Comparison of ENCODE assay signal across 20 cellular contexts in genomic region chr20:48194026-48194425, GRCh38.
"Had no signal": no experiment of that assay in that cellular context is flagged by ENCODE, and none has a peak within 500 bp of the region (broad histone marks: within the 10 kb centered on the region; RNA-seq: fewer than 3 reads in every experiment).

No MANE protein-coding gene starts in this region.

- DNase-seq: effector CD8-positive, alpha-beta T cell; endodermal cell; naive B cell; psoas muscle; right cardiac atrium; sigmoid colon; stimulated activated CD4-positive, alpha-beta T cell treated with anti-CD3 and anti-CD28 coated beads, Interleukin-4, amount 100 ng/mL, for 4 hours; stimulated activated naive CD8-positive, alpha-beta T cell treated with anti-CD3 and anti-CD28 coated beads, Interleukin-15, Interleukin-2, amounts not matched to agents 100 U/mL and 50 U/mL, for 24 hours; substantia nigra; testis; tibial artery had no signal

- H3K36me3 ChIP-seq: neural progenitor cell, sigmoid colon, tibial artery, upper lobe of left lung had no signal

- H3K27ac ChIP-seq: epithelial cell of prostate, neural progenitor cell, psoas muscle, sigmoid colon, testis, tibial artery, upper lobe of left lung had no signal

- H3K27me3 ChIP-seq: neural progenitor cell, sigmoid colon, testis, upper lobe of left lung had no signal

- H3K4me1 ChIP-seq: psoas muscle, tibial artery, upper lobe of left lung had no signal

- H3K27ac Mint-ChIP-seq: dendritic cell treated with granulocyte-macrophage colony-stimulating factor and Interleukin-4, amounts not matched to agents 40 ng/mL and 50 ng/mL, for 4 days; endodermal cell; memory B cell; natural killer cell treated with Interleukin-12 subunit alpha and Interleukin-12 subunit beta and Interleukin-15 and Interleukin-18, amount 100 ng/mL, for 72 hours; stimulated activated memory B cell treated with anti-CD40 and anti-IgM and Interleukin-4, amounts not matched to agents 10 μg/mL and 1 μg/mL and 100 μg/mL, for 72 hours had no signal

- H3K4me2 ChIP-seq: neural progenitor cell had no signal

- ATAC-seq: left lobe of liver; psoas muscle; stimulated activated memory B cell treated with anti-CD40 and anti-IgM and Interleukin-4, amounts not matched to agents 10 μg/mL and 1 μg/mL and 100 μg/mL, for 72 hours; stimulated activated naive CD8-positive, alpha-beta T cell treated with anti-CD3 and anti-CD28 coated beads, Interleukin-15, Interleukin-2, amounts not matched to agents 100 U/mL and 50 U/mL, for 24 hours had no signal

- H3K9me3 Mint-ChIP-seq: dendritic cell treated with granulocyte-macrophage colony-stimulating factor and Interleukin-4, amounts not matched to agents 40 ng/mL and 50 ng/mL, for 4 days; memory B cell; naive B cell; natural killer cell treated with Interleukin-12 subunit alpha and Interleukin-12 subunit beta and Interleukin-15 and Interleukin-18, amount 100 ng/mL, for 72 hours; stimulated activated memory B cell treated with anti-CD40 and anti-IgM and Interleukin-4, amounts not matched to agents 10 μg/mL and 1 μg/mL and 100 μg/mL, for 72 hours had no signal

- H3K36me3 Mint-ChIP-seq: memory B cell; naive B cell; natural killer cell treated with Interleukin-12 subunit alpha and Interleukin-12 subunit beta and Interleukin-15 and Interleukin-18, amount 100 ng/mL, for 72 hours; neural progenitor cell; stimulated activated memory B cell treated with anti-CD40 and anti-IgM and Interleukin-4, amounts not matched to agents 10 μg/mL and 1 μg/mL and 100 μg/mL, for 72 hours had no signal

- H3K9ac ChIP-seq: neural progenitor cell had no signal

- H3K4me3 ChIP-seq: lung, neural progenitor cell, psoas muscle, sigmoid colon, testis, tibial artery, upper lobe of left lung had no signal

- H3K9me3 ChIP-seq: psoas muscle, sigmoid colon, testis, tibial artery, upper lobe of left lung had no signal

- H3K27me3 Mint-ChIP-seq: dendritic cell treated with granulocyte-macrophage colony-stimulating factor and Interleukin-4, amounts not matched to agents 40 ng/mL and 50 ng/mL, for 4 days had no signal

- H3K4me1 Mint-ChIP-seq: memory B cell; naive B cell; stimulated activated memory B cell treated with anti-CD40 and anti-IgM and Interleukin-4, amounts not matched to agents 10 μg/mL and 1 μg/mL and 100 μg/mL, for 72 hours had no signal

- H3K4me3 Mint-ChIP-seq: dendritic cell treated with granulocyte-macrophage colony-stimulating factor and Interleukin-4, amounts not matched to agents 40 ng/mL and 50 ng/mL, for 4 days; endodermal cell; memory B cell; naive B cell; natural killer cell treated with Interleukin-12 subunit alpha and Interleukin-12 subunit beta and Interleukin-15 and Interleukin-18, amount 100 ng/mL, for 72 hours; neural progenitor cell; stimulated activated memory B cell treated with anti-CD40 and anti-IgM and Interleukin-4, amounts not matched to agents 10 μg/mL and 1 μg/mL and 100 μg/mL, for 72 hours had no signal
